In the genomic region with DNA sequence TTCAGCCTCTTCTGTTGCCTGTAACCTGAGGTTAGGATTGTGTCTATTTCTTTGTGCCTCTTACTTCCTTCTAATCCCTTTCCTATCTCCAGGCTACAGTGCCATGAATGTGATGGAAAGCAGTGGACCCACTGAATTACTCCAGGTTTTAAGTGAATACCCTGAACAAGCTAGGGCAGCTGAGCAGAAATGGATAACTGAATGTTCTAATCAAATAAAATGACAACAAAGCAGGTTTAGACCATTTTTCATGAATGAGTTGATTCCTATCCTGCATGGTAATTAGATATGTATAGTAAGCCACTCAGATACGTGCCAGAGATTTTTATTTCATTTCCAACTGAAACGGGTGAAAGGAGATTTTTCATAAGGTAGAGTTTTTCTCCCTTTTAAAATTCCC, we compare ENCODE assay signal across 7 cellular contexts.
"Had no signal": no experiment of that assay in that cellular context is flagged by ENCODE, and none has a peak within 500 bp of the region (broad histone marks: within the 10 kb centered on the region; RNA-seq: fewer than 3 reads in every experiment).

No MANE protein-coding gene starts in this region.

- H3K36me3 Mint-ChIP-seq: IgD-negative memory B cell had no signal

- DNase-seq: IMR-90, KBM-7, KG1 had no signal

- H3K27ac Mint-ChIP-seq: IgD-negative memory B cell had no signal

- H3K4me1 Mint-ChIP-seq: IgD-negative memory B cell had no signal

- H3K4me3 Mint-ChIP-seq: IgD-negative memory B cell had no signal

- ATAC-seq: HepG2, K562 had no signal

- H3K4me3 ChIP-seq: K562 had no signal

- H3K27ac ChIP-seq: HL-60 had no signal

- H3K27me3 Mint-ChIP-seq: IgD-negative memory B cell had no signal
